ENCODE assay signal across 15 cellular contexts in the genomic region with DNA sequence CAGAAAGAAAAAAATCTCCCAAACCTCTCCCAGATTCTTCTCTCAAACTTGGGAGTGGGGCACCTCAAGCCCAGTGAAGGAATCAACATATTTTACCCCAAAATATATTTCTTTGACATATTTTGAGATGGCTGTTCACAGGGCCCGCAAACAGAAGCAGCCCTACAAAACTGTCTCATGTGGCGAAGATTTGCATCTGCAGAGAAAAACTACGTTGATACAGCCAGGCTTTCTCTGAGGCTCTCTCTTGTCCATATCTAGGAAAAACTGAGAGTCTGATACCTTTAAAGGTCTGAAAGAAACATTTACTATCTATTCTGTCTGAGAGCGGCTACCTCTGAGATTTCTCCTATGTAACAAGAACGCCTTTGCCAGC. TPM values are rescaled to one million over a fixed set of nuclear protein-coding genes. Genes with fewer than 3 reads are reported as not detected.
DNase-seq lines count a peak whose midpoint lies in the region; ATAC-seq and TF ChIP-seq lines count a peak whose summit lies in the region.
"Had no signal": no experiment of that assay in that cellular context is flagged by ENCODE, and none has a peak within 500 bp of the region (broad histone marks: within the 10 kb centered on the region; RNA-seq: fewer than 3 reads in every experiment).

No MANE protein-coding gene starts in this region.

- peak overlapping the region; percentile 59 to 82 (median 71); a peak in 21 of 22 replicates for H3K9ac ChIP-seq in BLaER1 treated with 17β-estradiol and CSF1 and Interleukin-3, amounts not matched to agents 10 nM and 100 nM
- H3K9ac ChIP-seq: GM23248 had no signal

- H3K27me3 Mint-ChIP-seq in activated T-helper 1 cell treated with anti-CD3 and anti-CD28 coated beads, Interleukin-12 subunit alpha, Interleukin-12 subunit beta, Interleukin-2, Interleukin-4 antibody, amounts not matched to agents 30 ng/mL and 10 ng/mL and 1 ng/mL, durations not matched to agents 14 hours and 24 hours and 36 hours (ENCODE audit: insufficient read depth) = no peaks in the 10 kb centered on the region

- H3K27ac ChIP-seq in BLaER1 treated with 17β-estradiol and CSF1 and Interleukin-3, amounts not matched to agents 10 nM and 100 nM = peak overlapping the region; percentile 65 to 99 (median 81); a peak in 21 of 22 replicates
- peak overlapping the region; percentile 72 for H3K27ac ChIP-seq in muscle layer of duodenum (ENCODE audit: low read length)
- no peak overlapping the region for H3K27ac ChIP-seq in prostate gland
- H3K27ac ChIP-seq: cardiac muscle cell had no signal

- peak overlapping the region; percentile 95 for H3K27ac Mint-ChIP-seq in activated T-helper 1 cell treated with anti-CD3 and anti-CD28 coated beads, Interleukin-12 subunit alpha, Interleukin-12 subunit beta, Interleukin-2, Interleukin-4 antibody, amounts not matched to agents 30 ng/mL and 10 ng/mL and 1 ng/mL, durations not matched to agents 14 hours and 24 hours and 36 hours

- peaks cover 89 to 100% (median 96%) of the 10 kb centered on the region in 10 experiments for H3K4me1 ChIP-seq in BLaER1 treated with 17β-estradiol and CSF1 and Interleukin-3, amounts not matched to agents 10 nM and 100 nM
- peaks cover 3 to 7% of the 10 kb centered on the region in 2 donors for H3K4me1 ChIP-seq in muscle layer of duodenum (ENCODE audit: control insufficient read depth in 1 of 2, insufficient read depth in 2 of 2, low read length in 2 of 2)
- no peaks in the 10 kb centered on the region for H3K4me1 ChIP-seq in prostate gland (replicated peaks)

- peaks cover 0 to 13% (median 0%) of the 10 kb centered on the region in 11 experiments; a peak in 3 of 22 replicates for H3K27me3 ChIP-seq in BLaER1 treated with 17β-estradiol and CSF1 and Interleukin-3, amounts not matched to agents 10 nM and 100 nM
- H3K27me3 ChIP-seq in muscle layer of duodenum (ENCODE audit: low read depth, low read length) (no peaks in the 10 kb centered on the region), prostate gland (replicated peaks; ENCODE audit: insufficient read depth) (no peaks in the 10 kb centered on the region)
- H3K27me3 ChIP-seq: cardiac muscle cell had no signal

- H3K36me3 Mint-ChIP-seq in activated T-helper 1 cell treated with anti-CD3 and anti-CD28 coated beads, Interleukin-12 subunit alpha, Interleukin-12 subunit beta, Interleukin-2, Interleukin-4 antibody, amounts not matched to agents 30 ng/mL and 10 ng/mL and 1 ng/mL, durations not matched to agents 14 hours and 24 hours and 36 hours (ENCODE audit: low read depth) = no peaks in the 10 kb centered on the region

- no peaks in the 10 kb centered on the region for H3K9me3 Mint-ChIP-seq in activated T-helper 1 cell treated with anti-CD3 and anti-CD28 coated beads, Interleukin-12 subunit alpha, Interleukin-12 subunit beta, Interleukin-2, Interleukin-4 antibody, amounts not matched to agents 30 ng/mL and 10 ng/mL and 1 ng/mL, durations not matched to agents 14 hours and 24 hours and 36 hours

- no peaks in the 10 kb centered on the region for H3K36me3 ChIP-seq in BLaER1 treated with 17β-estradiol and CSF1 and Interleukin-3, amounts not matched to agents 10 nM and 100 nM
- no peaks in the 10 kb centered on the region for H3K36me3 ChIP-seq in muscle layer of duodenum (ENCODE audit: control insufficient read depth in 1 of 2, insufficient read depth in 2 of 2, low read length in 2 of 2)
- no peaks in the 10 kb centered on the region for H3K36me3 ChIP-seq in prostate gland
- H3K36me3 ChIP-seq: cardiac muscle cell, heart right ventricle had no signal

- DNase-seq in GM12865 (ENCODE audit: low read depth) (peak; percentile 54), prostate gland (ENCODE audit: low spot score) (no peak), NCI-H748 (lab: John Stamatoyannopoulos, UW; ENCODE audit: unreplicated experiment) (no peak)
- DNase-seq in activated T-helper 1 cell treated with anti-CD3 and anti-CD28 coated beads, Interleukin-12 subunit alpha, Interleukin-12 subunit beta, Interleukin-2, Interleukin-4 antibody, amounts not matched to agents 30 ng/mL and 10 ng/mL and 1 ng/mL, durations not matched to agents 14 hours and 24 hours and 36 hours (ENCODE audit: low spot score) = no peak
- DNase-seq: NCI-H1048 had no signal

- peak overlapping the region in 4 of 10 experiments; percentile 8 to 50 (median 35); a peak in 3 of 20 replicates for H3K4me3 ChIP-seq in BLaER1 treated with 17β-estradiol and CSF1 and Interleukin-3, amounts not matched to agents 10 nM and 100 nM
- H3K4me3 ChIP-seq in GM12865 (ENCODE audit: low read depth, low read length) (peak overlapping the region; percentile 50), muscle layer of duodenum (ENCODE audit: low read depth in 1 of 2, low read length in 2 of 2) (no peak overlapping the region), prostate gland (no peak overlapping the region)
- H3K4me3 ChIP-seq: cardiac muscle cell, GM23248 had no signal

- no peaks in the 10 kb centered on the region for H3K9me3 ChIP-seq in BLaER1 treated with 17β-estradiol and CSF1 and Interleukin-3, amounts not matched to agents 10 nM and 100 nM (replicated peaks in 1 of 11)
- H3K9me3 ChIP-seq in muscle layer of duodenum (ENCODE audit: control insufficient read depth in 1 of 2, low read length in 2 of 2) = no peaks in the 10 kb centered on the region
- H3K9me3 ChIP-seq in prostate gland = no peaks in the 10 kb centered on the region
- H3K9me3 ChIP-seq: heart right ventricle had no signal

- no peak for TF ChIP-seq POLR2A in prostate gland (IDR thresholded peaks at IDR 0.05)

- ATAC-seq in HG02938 (IDR thresholded peaks at IDR 0.05; ENCODE audit: unreplicated experiment) = no peak
- ATAC-seq in GM21526 (IDR thresholded peaks at IDR 0.05; ENCODE audit: low FRiP score, unreplicated experiment) = no peak

- H3K4me2 ChIP-seq in BLaER1 treated with 17β-estradiol and CSF1 and Interleukin-3, amounts not matched to agents 10 nM and 100 nM = peak overlapping the region; percentile 64 to 93 (median 82)

- intact Hi-C loops in activated T-helper 1 cell treated with anti-CD3 and anti-CD28 coated beads, Interleukin-12 subunit alpha, Interleukin-12 subunit beta, Interleukin-2, Interleukin-4 antibody, amounts not matched to agents 30 ng/mL and 10 ng/mL and 1 ng/mL, durations not matched to agents 14 hours and 24 hours and 36 hours (cut with micrococcal nuclease) = loop anchor here (1.0 to 10.0 kb wide), 5 partner anchors 19 to 1187 kb away; partner anchors contain the start of genes GEMIN8, TCEANC and TMSB4X
- intact Hi-C loops in prostate gland (cut with DNase I) = loop anchor here (10.0 kb wide), 1 partner anchor 693 kb away; no protein-coding TSS in a partner anchor

- WGBS in prostate gland = 83% methylated on average over 5 of the region's 5 CpGs

- H3K4me1 Mint-ChIP-seq in activated T-helper 1 cell treated with anti-CD3 and anti-CD28 coated beads, Interleukin-12 subunit alpha, Interleukin-12 subunit beta, Interleukin-2, Interleukin-4 antibody, amounts not matched to agents 30 ng/mL and 10 ng/mL and 1 ng/mL, durations not matched to agents 14 hours and 24 hours and 36 hours (ENCODE audit: low read depth) = peaks cover 90% of the 10 kb centered on the region

- peak overlapping the region; percentile 84 for H3K4me3 Mint-ChIP-seq in activated T-helper 1 cell treated with anti-CD3 and anti-CD28 coated beads, Interleukin-12 subunit alpha, Interleukin-12 subunit beta, Interleukin-2, Interleukin-4 antibody, amounts not matched to agents 30 ng/mL and 10 ng/mL and 1 ng/mL, durations not matched to agents 14 hours and 24 hours and 36 hours

- TF ChIP-seq CTCF in GM12865 (IDR thresholded peaks at IDR 0.05; ENCODE audit: insufficient read depth, low read depth, low read length, missing control alignments) (no peak), prostate gland (IDR thresholded peaks at IDR 0.05) (no peak)

- H4K20me1 ChIP-seq in BLaER1 treated with 17β-estradiol and CSF1 and Interleukin-3, amounts not matched to agents 10 nM and 100 nM = peaks cover 0 to 38% (median 4%) of the 10 kb centered on the region in 11 experiments; a peak in 7 of 22 replicates

RNA-seq across cellular contexts. Expression of gene TMSB4X, which starts 23.3 kb away (rescaled TPM):
- total RNA-seq in activated T-helper 1 cell treated with anti-CD3 and anti-CD28 coated beads, Interleukin-12 subunit alpha, Interleukin-12 subunit beta, Interleukin-2, Interleukin-4 antibody, amounts not matched to agents 30 ng/mL and 10 ng/mL and 1 ng/mL, durations not matched to agents 14 hours and 24 hours and 36 hours = 6,544 and 6,612 TPM in 2 replicates
- 1,000 to 10,000 TPM; 1,116 to 1,330 TPM for total RNA-seq in prostate gland

RNA-seq across cellular contexts. Expression of gene TLR8, which starts 45.2 kb away (rescaled TPM):
- total RNA-seq in activated T-helper 1 cell treated with anti-CD3 and anti-CD28 coated beads, Interleukin-12 subunit alpha, Interleukin-12 subunit beta, Interleukin-2, Interleukin-4 antibody, amounts not matched to agents 30 ng/mL and 10 ng/mL and 1 ng/mL, durations not matched to agents 14 hours and 24 hours and 36 hours = not detected in 2 replicates
- under 1 TPM; 0.18 to 0.57 TPM for total RNA-seq in prostate gland
- total RNA-seq: cardiac muscle cell, epithelial cell of proximal tubule, GM23248, NCI-H460, pulmonary artery endothelial cell had no signal

Comparison
In these comparisons a context has a peak if more than half of its experiments do, and no peak if none do; other contexts are left out.
1. H3K27ac ChIP-seq: peak in BLaER1 treated with 17β-estradiol and CSF1 and Interleukin-3, amounts not matched to agents 10 nM and 100 nM (11 of 11) and muscle layer of duodenum (single experiment); none in prostate gland (0 of 2).